27 cellular contexts compared by ENCODE assay signal in genomic region chr5:95194856-95195255, GRCh38.
"Had no signal": no experiment of that assay in that cellular context is flagged by ENCODE, and none has a peak within 500 bp of the region (broad histone marks: within the 10 kb centered on the region; RNA-seq: fewer than 3 reads in every experiment).

No MANE protein-coding gene starts in this region.

- FAIRE-seq: colon, endometrium, islet of Langerhans, keratinocyte had no signal

- H3K4me3 Mint-ChIP-seq: dendritic cell treated with granulocyte-macrophage colony-stimulating factor and Interleukin-4, amounts not matched to agents 40 ng/mL and 50 ng/mL, for 4 days; effector memory CD8-positive, alpha-beta T cell; endodermal cell; mesothelial cell of epicardium had no signal

- H3K27ac Mint-ChIP-seq: dendritic cell treated with granulocyte-macrophage colony-stimulating factor and Interleukin-4, amounts not matched to agents 40 ng/mL and 50 ng/mL, for 4 days; effector memory CD8-positive, alpha-beta T cell; endodermal cell; mesothelial cell of epicardium had no signal

- H3K4me1 Mint-ChIP-seq: endodermal cell, mesothelial cell of epicardium had no signal

- H3K36me3 Mint-ChIP-seq: mesothelial cell of epicardium had no signal

- H3K9me3 Mint-ChIP-seq: dendritic cell treated with granulocyte-macrophage colony-stimulating factor and Interleukin-4, amounts not matched to agents 40 ng/mL and 50 ng/mL, for 4 days; endodermal cell; mesothelial cell of epicardium had no signal

- H3K27ac ChIP-seq: epithelial cell of prostate, esophagus squamous epithelium, gastrocnemius medialis, heart right ventricle, left lung, lower lobe of right lung had no signal

- DNase-seq: cortex of kidney; effector CD8-positive, alpha-beta T cell; effector memory CD8-positive, alpha-beta T cell; endodermal cell; erythroblast; esophagus squamous epithelium; foreskin fibroblast; foreskin melanocyte; gastrocnemius medialis; glutamatergic neuron; head of caudate nucleus; heart right ventricle; hippocampal formation; left cardiac atrium; left lung; left ventricle myocardium superior; lower lobe of right lung; mesenchymal stem cell; mucosa of descending colon had no signal

- H3K27me3 ChIP-seq: esophagus squamous epithelium, gastrocnemius medialis, heart right ventricle, left lung had no signal

- H3K4me3 ChIP-seq: esophagus squamous epithelium, gastrocnemius medialis, heart right ventricle, left lung, lower lobe of right lung, mucosa of descending colon had no signal

- H3K9me3 ChIP-seq: esophagus squamous epithelium, gastrocnemius medialis, heart right ventricle, left lung, lower lobe of right lung, mucosa of descending colon had no signal

- H3K4me1 ChIP-seq: esophagus squamous epithelium, gastrocnemius medialis, heart right ventricle, left lung, lower lobe of right lung had no signal

- ATAC-seq: effector memory CD8-positive, alpha-beta T cell; esophagus mucosa; gastrocnemius medialis; heart right ventricle; left cardiac atrium; left lung; left ventricle myocardium superior; lower lobe of right lung; mucosa of descending colon had no signal

- H3K36me3 ChIP-seq: esophagus squamous epithelium, gastrocnemius medialis, heart right ventricle, left lung, lower lobe of right lung had no signal
